Comparison of ENCODE assay signal across 7 cellular contexts in genomic region chr19:41426116-41426841, GRCh38. TPM values are rescaled to one million over a fixed set of nuclear protein-coding genes. Genes with fewer than 3 reads are reported as not detected.
DNase-seq lines count a peak whose midpoint lies in the region; ATAC-seq, FAIRE-seq and TF ChIP-seq lines count a peak whose summit lies in the region.

No MANE protein-coding gene starts in this region.

- peak overlapping the region; percentile 83 for H3K4me3 Mint-ChIP-seq in dendritic cell treated with granulocyte-macrophage colony-stimulating factor and Interleukin-4, amounts not matched to agents 40 ng/mL and 50 ng/mL, for 4 days

- H4K8ac ChIP-seq in mesendoderm (ENCODE audit: low read depth, low read length) = no peak overlapping the region

- H3K9me3 Mint-ChIP-seq in dendritic cell treated with granulocyte-macrophage colony-stimulating factor and Interleukin-4, amounts not matched to agents 40 ng/mL and 50 ng/mL, for 4 days = no peaks in the 10 kb centered on the region

- H3K9ac ChIP-seq in mesendoderm (ENCODE audit: low read length) (peak overlapping the region; percentile 94), stomach smooth muscle (ENCODE audit: low read length in 2 of 2) (peak overlapping the region; percentile 88)

- H2BK120ac ChIP-seq in mesendoderm (ENCODE audit: low read depth, low read length) = no peak overlapping the region

- H4K5ac ChIP-seq in mesendoderm (ENCODE audit: low read length) = no peak overlapping the region

- H3K27ac Mint-ChIP-seq in dendritic cell treated with granulocyte-macrophage colony-stimulating factor and Interleukin-4, amounts not matched to agents 40 ng/mL and 50 ng/mL, for 4 days = peak overlapping the region; percentile 92

- TF ChIP-seq CTCF in Peyer's patch (IDR thresholded peaks at IDR 0.05) = no peak
- no peak for TF ChIP-seq CTCF in D721Med (IDR thresholded peaks at IDR 0.05; ENCODE audit: insufficient read depth, missing control alignments)

- H3K23ac ChIP-seq in mesendoderm (ENCODE audit: low read length) = peak overlapping the region; percentile 92

- no peaks in the 10 kb centered on the region for H3K27me3 Mint-ChIP-seq in dendritic cell treated with granulocyte-macrophage colony-stimulating factor and Interleukin-4, amounts not matched to agents 40 ng/mL and 50 ng/mL, for 4 days

- no peak overlapping the region for H3K4ac ChIP-seq in mesendoderm (ENCODE audit: low read depth, low read length)

- peak overlapping the region; percentile 95 for H3K4me2 ChIP-seq in mesendoderm (ENCODE audit: low read length)

- no CpG with 5 or more reads among the region's 36 CpGs for WGBS in mesendoderm (ENCODE audit: extremely low coverage, insufficient coverage, low lambda C conversion rate)

- H3K9me3 ChIP-seq in Peyer's patch = no peaks in the 10 kb centered on the region
- H3K9me3 ChIP-seq in stomach smooth muscle (ENCODE audit: control insufficient read depth in 2 of 2, low read length in 2 of 2) = no peaks in the 10 kb centered on the region

- no peak for ATAC-seq in HG03342 (IDR thresholded peaks at IDR 0.05; ENCODE audit: unreplicated experiment)

- no peak overlapping the region for H2BK15ac ChIP-seq in mesendoderm (replicated peaks; ENCODE audit: low read depth)

- H3K36me3 ChIP-seq in Peyer's patch = peaks cover 0 to 40% (median 2%) of the 10 kb centered on the region in 3 donors
- peaks cover 2% of the 10 kb centered on the region for H3K36me3 ChIP-seq in mesendoderm (ENCODE audit: control insufficient read depth, insufficient read depth, low read length)
- H3K36me3 ChIP-seq in stomach smooth muscle (ENCODE audit: control insufficient read depth in 2 of 2, insufficient read depth in 2 of 2, low read length in 2 of 2) = peaks cover 16 to 23% of the 10 kb centered on the region in 2 donors

- FAIRE-seq in D721Med (lab: Jason Lieb, UNC) = no peak

- H3K27me3 ChIP-seq in Peyer's patch = no peaks in the 10 kb centered on the region
- no peaks in the 10 kb centered on the region for H3K27me3 ChIP-seq in mesendoderm (ENCODE audit: insufficient read depth, low read length, poor library complexity)
- no peaks in the 10 kb centered on the region for H3K27me3 ChIP-seq in stomach smooth muscle (ENCODE audit: control insufficient read depth in 1 of 2, insufficient read depth in 2 of 2, low read length in 2 of 2)

- H2BK5ac ChIP-seq in mesendoderm (ENCODE audit: low read length) = no peak overlapping the region

- H3K4me1 Mint-ChIP-seq in dendritic cell treated with granulocyte-macrophage colony-stimulating factor and Interleukin-4, amounts not matched to agents 40 ng/mL and 50 ng/mL, for 4 days (ENCODE audit: low read depth) = peaks cover 79% of the 10 kb centered on the region

- peaks cover 4% of the 10 kb centered on the region for H3K79me1 ChIP-seq in mesendoderm (ENCODE audit: low read length)

- TF ChIP-seq POLR2A in Peyer's patch (IDR thresholded peaks at IDR 0.05) = no peak

- no peak overlapping the region for H2AK5ac ChIP-seq in mesendoderm (ENCODE audit: low read length)

- intact Hi-C loops in dendritic cell treated with granulocyte-macrophage colony-stimulating factor and Interleukin-4, amounts not matched to agents 40 ng/mL and 50 ng/mL, for 4 days (cut with micrococcal nuclease) = loop anchor here (10.0 kb wide), 1 partner anchor 71 kb away; the partner anchor contains the start of gene TGFB1

- H3K79me2 ChIP-seq in mesendoderm (ENCODE audit: control insufficient read depth, insufficient read depth, low read length) = no peaks in the 10 kb centered on the region

- peak overlapping the region; percentile 96 for H3K56ac ChIP-seq in mesendoderm (ENCODE audit: low read length)

- H3K18ac ChIP-seq in mesendoderm (ENCODE audit: low read length) = no peak overlapping the region

- peak overlapping the region; percentile 68 to 98 (median 88) for H3K27ac ChIP-seq in Peyer's patch
- no peak overlapping the region for H3K27ac ChIP-seq in mesendoderm (ENCODE audit: low read depth, low read length)
- H3K27ac ChIP-seq in stomach smooth muscle (ENCODE audit: low read length) = peak overlapping the region; percentile 66

- peaks cover 89% of the 10 kb centered on the region for H3K36me3 Mint-ChIP-seq in dendritic cell treated with granulocyte-macrophage colony-stimulating factor and Interleukin-4, amounts not matched to agents 40 ng/mL and 50 ng/mL, for 4 days (ENCODE audit: low read depth)

- H3K4me1 ChIP-seq in Peyer's patch (peaks cover 0 to 65% (median 4%) of the 10 kb centered on the region in 4 donors), mesendoderm (ENCODE audit: control insufficient read depth, low read depth, low read length) (peaks cover 3% of the 10 kb centered on the region), stomach smooth muscle (ENCODE audit: control insufficient read depth, insufficient read depth, low read length) (peaks cover 27% of the 10 kb centered on the region)

- H3K4me3 ChIP-seq in Peyer's patch (peak overlapping the region in 3 of 4 donors; percentile 46 to 67 (median 66)), mesendoderm (ENCODE audit: low read length) (no peak overlapping the region), stomach smooth muscle (ENCODE audit: low read length in 2 of 2) (peak overlapping the region in 1 of 2 donors; percentile 81)

- DNase-seq in Peyer's patch (peak in 1 of 3 donors; percentile 68), mesendoderm (no peak), D721Med (ENCODE audit: insufficient read length, low spot score) (no peak)
- DNase-seq in activated T-cell treated with anti-CD3 and anti-CD28 coated beads, Interleukin-2, amount 50 U/mL, for 48 hours = no peak

RNA-seq across cellular contexts. Expression of gene B3GNT8, which starts 0.9 kb away (rescaled TPM):
- total RNA-seq in Peyer's patch = 10 to 100 TPM; 15.7 to 98.4 (median 62.8) TPM
- 1.7 TPM for polyA plus RNA-seq in mesendoderm (2013, experiment 1 of 2)
- polyA plus RNA-seq in mesendoderm (2013, experiment 2 of 2) = 1.3 TPM

RNA-seq across cellular contexts. Expression of gene DMAC2, which starts 13.4 kb away (rescaled TPM):
- total RNA-seq in Peyer's patch = 10 to 100 TPM; 41.3 to 62.0 (median 48.3) TPM
- polyA plus RNA-seq in mesendoderm (2013, experiment 1 of 2) = 70.8 TPM
- polyA plus RNA-seq in mesendoderm (2013, experiment 2 of 2) = 70.2 TPM

RNA-seq across cellular contexts. Expression of gene ERICH4, which starts 16.7 kb away (rescaled TPM):
- total RNA-seq in Peyer's patch = 10 to 100 TPM; 17.3 to 49.0 (median 22.3) TPM
- polyA plus RNA-seq in mesendoderm (2013, experiment 1 of 2) = not detected
- polyA plus RNA-seq in mesendoderm (2013, experiment 2 of 2) = not detected

RNA-seq across cellular contexts. Expression of gene BCKDHA, which starts 28.7 kb away (rescaled TPM):
- total RNA-seq in Peyer's patch = 10 to 100 TPM; 23.9 to 41.7 (median 30.7) TPM
- polyA plus RNA-seq in mesendoderm (2013, experiment 1 of 2) = 22.8 TPM
- 22.6 TPM for polyA plus RNA-seq in mesendoderm (2013, experiment 2 of 2)

RNA-seq across cellular contexts. Expression of gene EXOSC5, which starts 29.1 kb away (rescaled TPM):
- 10 to 100 TPM in 2 of 4 donors, 1 to 10 TPM in 2; 5.4 to 12.4 (median 10.0) TPM for total RNA-seq in Peyer's patch
- 47.7 TPM for polyA plus RNA-seq in mesendoderm (2013, experiment 1 of 2)
- 46.1 TPM for polyA plus RNA-seq in mesendoderm (2013, experiment 2 of 2)
